17 cellular contexts compared by ENCODE assay signal in genomic region chr10:46558141-46558410, GRCh38. TPM values are rescaled to one million over a fixed set of nuclear protein-coding genes. Genes with fewer than 3 reads are reported as not detected.
"Had no signal": no experiment of that assay in that cellular context is flagged by ENCODE, and none has a peak within 500 bp of the region (broad histone marks: within the 10 kb centered on the region; RNA-seq: fewer than 3 reads in every experiment).

No MANE protein-coding gene starts in this region.

- H3K27ac Mint-ChIP-seq: activated CD4-positive, alpha-beta memory T cell treated with anti-CD3 and anti-CD28 coated beads for 36 hours; activated naive CD8-positive, alpha-beta T cell treated with anti-CD3 and anti-CD28 coated beads, Interleukin-2, amount 50 U/mL, for 24 hours; T-helper 1 cell treated with Interleukin-12 subunit alpha and Interleukin-12 subunit beta and Interleukin-4 antibody, amounts not matched to agents 30 μg/mL and 1 μg/mL, for 36 hours had no signal

- H3K9me3 Mint-ChIP-seq: activated CD4-positive, alpha-beta memory T cell treated with anti-CD3 and anti-CD28 coated beads for 36 hours; activated naive CD8-positive, alpha-beta T cell treated with anti-CD3 and anti-CD28 coated beads, Interleukin-2, amount 50 U/mL, for 24 hours; activated T-cell treated with anti-CD3 and anti-CD28 coated beads, Interleukin-2, amount 50 U/mL, for 4 hours; T-helper 1 cell treated with Interleukin-12 subunit alpha and Interleukin-12 subunit beta and Interleukin-4 antibody, amounts not matched to agents 30 μg/mL and 1 μg/mL, for 36 hours had no signal

- ATAC-seq: activated naive CD8-positive, alpha-beta T cell treated with anti-CD3 and anti-CD28 coated beads, Interleukin-2, amount 50 U/mL, for 24 hours; activated T-cell treated with anti-CD3 and anti-CD28 coated beads, Interleukin-2, amount 50 U/mL, for 4 hours; heart left ventricle had no signal

- H3K9me3 ChIP-seq: ascending aorta, heart left ventricle, left lung, stomach, thoracic aorta, uterus had no signal

- H3K36me3 ChIP-seq: ascending aorta, heart left ventricle, left lung, stomach, thoracic aorta, uterus had no signal

- H3K4me3 Mint-ChIP-seq: activated CD4-positive, alpha-beta memory T cell treated with anti-CD3 and anti-CD28 coated beads for 36 hours; activated naive CD8-positive, alpha-beta T cell treated with anti-CD3 and anti-CD28 coated beads, Interleukin-2, amount 50 U/mL, for 24 hours; activated T-cell treated with anti-CD3 and anti-CD28 coated beads, Interleukin-2, amount 50 U/mL, for 4 hours; T-helper 1 cell treated with Interleukin-12 subunit alpha and Interleukin-12 subunit beta and Interleukin-4 antibody, amounts not matched to agents 30 μg/mL and 1 μg/mL, for 36 hours had no signal

- DNase-seq: activated CD4-positive, CD25-positive, alpha-beta regulatory T cell treated with anti-CD3 and anti-CD28 coated beads, Interleukin-2, amount 50 U/mL, for 72 hours; activated T-cell treated with anti-CD3 and anti-CD28 coated beads, Interleukin-2, amount 50 U/mL, for 4 hours; foreskin melanocyte; mesenchymal stem cell; retina had no signal

- H3K4me3 ChIP-seq: ascending aorta, left lung, skin epidermis, stomach, thoracic aorta, uterus had no signal

- FAIRE-seq: colon, islet of Langerhans had no signal

- H3K36me3 Mint-ChIP-seq: activated CD4-positive, alpha-beta memory T cell treated with anti-CD3 and anti-CD28 coated beads for 36 hours had no signal

- H3K27ac ChIP-seq: ascending aorta, heart left ventricle, left lung, skin epidermis, stomach, thoracic aorta, uterus had no signal

RNA-seq across cellular contexts. Expression of gene GPRIN2, which starts 1.6 kb away (rescaled TPM):
- total RNA-seq: activated CD4-positive, alpha-beta memory T cell treated with anti-CD3 and anti-CD28 coated beads for 36 hours; activated T-cell treated with anti-CD3 and anti-CD28 coated beads, Interleukin-2, amount 50 U/mL, for 4 hours had no signal
- polyA plus RNA-seq: heart left ventricle had no signal
